ENCODE assay signal across 11 cellular contexts in the genomic region with DNA sequence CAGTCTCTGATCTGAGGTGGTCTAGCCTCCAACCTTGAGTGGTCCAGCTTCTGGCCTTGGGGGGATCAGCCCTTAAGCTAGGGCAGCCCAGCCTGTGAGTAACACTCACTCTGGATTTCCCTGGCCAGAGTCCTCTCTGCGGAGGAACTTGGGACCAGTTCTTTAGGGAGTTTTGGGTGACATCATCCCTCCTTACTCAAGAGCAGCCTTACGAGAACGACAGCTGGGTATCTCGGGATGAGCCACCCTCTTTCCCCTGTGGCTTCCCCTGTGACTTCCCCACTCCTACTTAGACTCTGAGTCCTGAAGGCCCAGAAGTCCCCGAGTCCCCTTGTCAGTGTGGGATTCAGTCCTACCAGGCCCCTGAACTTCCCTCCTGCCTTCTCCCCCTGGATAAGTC. TPM values are rescaled to one million over a fixed set of nuclear protein-coding genes. Genes with fewer than 3 reads are reported as not detected.
A peak's percentile ranks its signal among the peaks of the same experiment; 100 is the strongest.
DNase-seq lines count a peak whose midpoint lies in the region; ATAC-seq and TF ChIP-seq lines count a peak whose summit lies in the region.
"Had no signal": no experiment of that assay in that cellular context is flagged by ENCODE, and none has a peak within 500 bp of the region (broad histone marks: within the 10 kb centered on the region; RNA-seq: fewer than 3 reads in every experiment).

No MANE protein-coding gene starts in this region.

- peaks cover 1% of the 10 kb centered on the region for H3K27me3 Mint-ChIP-seq in activated CD4-positive, alpha-beta memory T cell treated with anti-CD3 and anti-CD28 coated beads for 36 hours

- POLR2A ChIA-PET in activated CD4-positive, alpha-beta memory T cell treated with anti-CD3 and anti-CD28 coated beads for 36 hours (lab: Charles Lee): no interaction called here

- TF ChIP-seq POLR2A in adrenal gland (IDR thresholded peaks at IDR 0.05): no peak

- no peak overlapping the region for H3K4me3 Mint-ChIP-seq in activated CD4-positive, alpha-beta memory T cell treated with anti-CD3 and anti-CD28 coated beads for 36 hours

- peak in 5 of 7 donors; percentile 27 to 65 (median 56) for DNase-seq in adrenal gland
- DNase-seq in left cardiac atrium: no peak
- no peak for DNase-seq in smooth muscle cell (lab: John Stamatoyannopoulos, UW; ENCODE audit: unreplicated experiment)
- DNase-seq in activated CD4-positive, alpha-beta memory T cell treated with anti-CD3 and anti-CD28 coated beads for 36 hours: no peak
- DNase-seq in stimulated activated naive CD4-positive, alpha-beta T cell (lab: John Stamatoyannopoulos, UW): no peak
- DNase-seq in activated CD4-positive, alpha-beta T cell treated with anti-CD3 and anti-CD28 coated beads, Interleukin-2, amount 50 U/mL, for 48 hours: no peak
- DNase-seq: activated CD4-positive, alpha-beta T cell treated with anti-CD3 and anti-CD28 coated beads, Interleukin-2, amount 50 U/mL, for 4 hours; NCI-H1105 treated with DMSO at 0.1 percent for 48 hours had no signal

- no peaks in the 10 kb centered on the region for H3K79me2 ChIP-seq in smooth muscle cell (ENCODE audit: low read depth)

- H3K4me1 ChIP-seq in adrenal gland (replicated peaks in 1 of 2): peaks cover 0 to 56% of the 10 kb centered on the region in 2 donors
- no peaks in the 10 kb centered on the region for H3K4me1 ChIP-seq in smooth muscle cell (ENCODE audit: low read depth)

- H3K4me3 ChIP-seq in adrenal gland: no peak overlapping the region
- H3K4me3 ChIP-seq in smooth muscle cell: no peak overlapping the region

- WGBS in adrenal gland, 4 donors: 43 to 54% (median 53%) methylated on average over 4 to 5 of the region's 5 CpGs; no CpG with 5 or more reads in 1 of the 4 donors
- 9% methylated on average over 5 of the region's 5 CpGs for WGBS in smooth muscle cell (ENCODE audit: low lambda C conversion rate)

- ATAC-seq in GM18870 (IDR thresholded peaks at IDR 0.05; ENCODE audit: unreplicated experiment) (peak; percentile 47), left cardiac atrium (peak; percentile 32 to 48), GM21390 (IDR thresholded peaks at IDR 0.05; ENCODE audit: unreplicated experiment) (no peak)
- ATAC-seq: Panc1 had no signal

- no peaks in the 10 kb centered on the region for H3K9me3 ChIP-seq in adrenal gland (replicated peaks in 1 of 3)
- no peaks in the 10 kb centered on the region for H3K9me3 ChIP-seq in smooth muscle cell (replicated peaks; ENCODE audit: low read depth)

- no peak overlapping the region for H2AFZ ChIP-seq in smooth muscle cell (ENCODE audit: low read depth)

- H3F3A ChIP-seq in smooth muscle cell (ENCODE audit: low read depth): no peaks in the 10 kb centered on the region

- no peaks in the 10 kb centered on the region for H3K9me3 Mint-ChIP-seq in activated CD4-positive, alpha-beta memory T cell treated with anti-CD3 and anti-CD28 coated beads for 36 hours

- peak overlapping the region; percentile 43 for H3K4me2 ChIP-seq in smooth muscle cell

- no peak overlapping the region for H3K27ac Mint-ChIP-seq in activated CD4-positive, alpha-beta memory T cell treated with anti-CD3 and anti-CD28 coated beads for 36 hours

- H3K27me3 ChIP-seq in adrenal gland: no peaks in the 10 kb centered on the region
- H3K27me3 ChIP-seq in smooth muscle cell (ENCODE audit: low read depth): no peaks in the 10 kb centered on the region

- H3K36me3 ChIP-seq in adrenal gland (replicated peaks in 1 of 2) (no peaks in the 10 kb centered on the region), smooth muscle cell (ENCODE audit: low read depth) (no peaks in the 10 kb centered on the region)

- H4K20me1 ChIP-seq in smooth muscle cell (ENCODE audit: low read depth): no peaks in the 10 kb centered on the region

- intact Hi-C loops in adrenal gland (cut with DNase I): no loop called here
- intact Hi-C loops in left cardiac atrium (cut with DNase I): no loop called here
- intact Hi-C loops in activated CD4-positive, alpha-beta memory T cell treated with anti-CD3 and anti-CD28 coated beads for 36 hours (cut with micrococcal nuclease): no loop called here

- H3K4me1 Mint-ChIP-seq in activated CD4-positive, alpha-beta memory T cell treated with anti-CD3 and anti-CD28 coated beads for 36 hours (ENCODE audit: low read depth): peaks cover 7% of the 10 kb centered on the region

- CTCF ChIA-PET in activated CD4-positive, alpha-beta memory T cell treated with anti-CD3 and anti-CD28 coated beads for 36 hours (lab: Charles Lee): interaction anchor here (1.3 kb wide), 1 partner anchor 10 kb away, joined by 4 read pairs; no protein-coding TSS in a partner anchor

- peak overlapping the region; percentile 46 for H3K9ac ChIP-seq in smooth muscle cell (ENCODE audit: low read depth)

- TF ChIP-seq CTCF in adrenal gland (IDR thresholded peaks at IDR 0.05): no peak
- no peak for TF ChIP-seq CTCF in smooth muscle cell (IDR thresholded peaks at IDR 0.05; ENCODE audit: borderline replicate concordance, insufficient read depth, poor library complexity, severe bottlenecking)

- H3K27ac ChIP-seq in adrenal gland (peak overlapping the region in 4 of 5 donors; percentile 17 to 80 (median 54)), smooth muscle cell (ENCODE audit: low read depth) (peak overlapping the region; percentile 88)

- H3K36me3 Mint-ChIP-seq in activated CD4-positive, alpha-beta memory T cell treated with anti-CD3 and anti-CD28 coated beads for 36 hours: no peaks in the 10 kb centered on the region

RNA-seq across cellular contexts. Expression of gene PLXND1, which starts 10.2 kb away (rescaled TPM):
- total RNA-seq in adrenal gland (100 to 1,000 TPM; 101 to 191 (median 149) TPM), left cardiac atrium (100 to 1,000 TPM; 106 to 112 TPM), smooth muscle cell (71.2 and 94.3 TPM in 2 replicates)
- polyA plus RNA-seq in adrenal gland (100 to 1,000 TPM in 2 of 3 donors, 10 to 100 TPM in 1; 41.2 to 370 (median 130) TPM), smooth muscle cell (75.8 and 130 TPM in 2 replicates)
- total RNA-seq in activated CD4-positive, alpha-beta memory T cell treated with anti-CD3 and anti-CD28 coated beads for 36 hours: 1 to 10 TPM; 7.2 to 8.6 TPM

Comparison
In these comparisons a context has a peak if more than half of its experiments do, and no peak if none do; other contexts are left out.
1. DNase-seq: peak in adrenal gland (5 of 7); none in left cardiac atrium (single experiment), smooth muscle cell (single experiment), activated CD4-positive, alpha-beta memory T cell treated with anti-CD3 and anti-CD28 coated beads for 36 hours (single experiment), stimulated activated naive CD4-positive, alpha-beta T cell (0 of 6) and activated CD4-positive, alpha-beta T cell treated with anti-CD3 and anti-CD28 coated beads, Interleukin-2, amount 50 U/mL, for 48 hours (0 of 2).